Comparison of ENCODE assay signal across 18 cellular contexts in genomic region chr1:115176189-115176588, GRCh38.
DNase-seq lines count a peak whose midpoint lies in the region; ATAC-seq lines count a peak whose summit lies in the region.
"Had no signal": no experiment of that assay in that cellular context is flagged by ENCODE, and none has a peak within 500 bp of the region (broad histone marks: within the 10 kb centered on the region; RNA-seq: fewer than 3 reads in every experiment).

No MANE protein-coding gene starts in this region.

- H3K23ac ChIP-seq in trophoblast cell (ENCODE audit: low read length) = no peak overlapping the region

- H3K4me1 ChIP-seq in trophoblast cell (ENCODE audit: control insufficient read depth in 1 of 2, insufficient read depth in 2 of 2, low read length in 2 of 2) = peaks cover 15 to 22% of the 10 kb centered on the region in 2 experiments
- H3K4me1 ChIP-seq: Caco-2 had no signal

- no peaks in the 10 kb centered on the region for H3K27me3 ChIP-seq in trophoblast cell (ENCODE audit: insufficient read depth, low read length)
- H3K27me3 ChIP-seq: BLaER1 had no signal

- no peak overlapping the region for H2AFZ ChIP-seq in trophoblast cell (ENCODE audit: insufficient read depth, low read length, poor library complexity)
- H2AFZ ChIP-seq: GM23338 had no signal

- no peak overlapping the region for H4K12ac ChIP-seq in trophoblast cell (ENCODE audit: low read depth, low read length)

- H3K14ac ChIP-seq in trophoblast cell (ENCODE audit: low read length) = peak overlapping the region; percentile 5

- H2BK12ac ChIP-seq in trophoblast cell (ENCODE audit: low read length) = peak overlapping the region; percentile 33

- H3K18ac ChIP-seq in trophoblast cell (ENCODE audit: low read length) = no peak overlapping the region

- no peak overlapping the region for H3K4ac ChIP-seq in trophoblast cell (ENCODE audit: low read depth, low read length)

- no CpG with 5 or more reads among the region's 1 CpG for WGBS in trophoblast cell (ENCODE audit: extremely low coverage, insufficient coverage, insufficient read length)

- peak overlapping the region; percentile 7 for H2BK5ac ChIP-seq in trophoblast cell (ENCODE audit: low read depth, low read length, poor library complexity)

- no peak overlapping the region for H3K4me3 ChIP-seq in trophoblast cell (ENCODE audit: low read depth, low read length)
- H3K4me3 ChIP-seq: BLaER1, GM23338 had no signal

- no peak overlapping the region for H2AK5ac ChIP-seq in trophoblast cell (ENCODE audit: low read length)

- peak overlapping the region; percentile 23 for H4K91ac ChIP-seq in trophoblast cell (ENCODE audit: low read depth, low read length)

- DNase-seq in DMS 273 (lab: John Stamatoyannopoulos, UW; ENCODE audit: unreplicated experiment) (peak; percentile 23), DMS 273 treated with DMSO at 0.1 percent for 48 hours (lab: John Stamatoyannopoulos, UW) (no peak), left ventricle myocardium superior (no peak), Right ventricle myocardium inferior (ENCODE audit: missing footprints) (no peak), trophoblast cell (no peak)
- DNase-seq: Caco-2; CD4-positive, CD25-positive, alpha-beta regulatory T cell; CD8-positive, alpha-beta T cell; DMS53; DMS79 treated with DMSO at 0.1 percent for 48 hours; GF-D8; H9 had no signal

- H3K79me2 ChIP-seq in trophoblast cell (ENCODE audit: control insufficient read depth, insufficient read depth, low read length, poor library complexity) = peaks cover 9% of the 10 kb centered on the region

- H3K9ac ChIP-seq in trophoblast cell (ENCODE audit: low read length) = no peak overlapping the region
- H3K9ac ChIP-seq: BLaER1 had no signal

- no peaks in the 10 kb centered on the region for H3K9me3 ChIP-seq in trophoblast cell (ENCODE audit: insufficient read depth, low read depth, low read length)
- H3K9me3 ChIP-seq: BLaER1, Caco-2 had no signal

- peak; percentile 30 for ATAC-seq in left ventricle myocardium superior
- ATAC-seq in Right ventricle myocardium inferior = no peak
- no peak for ATAC-seq in HG03135 (IDR thresholded peaks at IDR 0.05; ENCODE audit: unreplicated experiment)
- ATAC-seq: CD8-positive, alpha-beta T cell; GM23338; HCT116 had no signal

- intact Hi-C loops in left ventricle myocardium superior (cut with micrococcal nuclease) (no loop called here), Right ventricle myocardium inferior (cut with DNase I) (no loop called here)

- H3K36me3 ChIP-seq in trophoblast cell (ENCODE audit: control insufficient read depth in 1 of 2, insufficient read depth in 2 of 2, low read length in 2 of 2) = no peaks in the 10 kb centered on the region
- H3K36me3 ChIP-seq: BLaER1 had no signal

- peak overlapping the region; percentile 18 for H3K27ac ChIP-seq in trophoblast cell (ENCODE audit: low read depth, low read length)
- H3K27ac ChIP-seq: 22Rv1, BLaER1, C4-2B had no signal

- peaks cover 34% of the 10 kb centered on the region for H3K79me1 ChIP-seq in trophoblast cell (ENCODE audit: low read length)

- H2BK120ac ChIP-seq in trophoblast cell (ENCODE audit: insufficient read depth, low read length, poor library complexity) = peak overlapping the region; percentile 34

- no peak overlapping the region for H3K4me2 ChIP-seq in trophoblast cell (ENCODE audit: low read length)
- H3K4me2 ChIP-seq: BLaER1, GM23338 had no signal

- no peak overlapping the region for H4K8ac ChIP-seq in trophoblast cell (ENCODE audit: low read depth, low read length)
